1 cellular context compared by ENCODE assay signal in the genomic region with DNA sequence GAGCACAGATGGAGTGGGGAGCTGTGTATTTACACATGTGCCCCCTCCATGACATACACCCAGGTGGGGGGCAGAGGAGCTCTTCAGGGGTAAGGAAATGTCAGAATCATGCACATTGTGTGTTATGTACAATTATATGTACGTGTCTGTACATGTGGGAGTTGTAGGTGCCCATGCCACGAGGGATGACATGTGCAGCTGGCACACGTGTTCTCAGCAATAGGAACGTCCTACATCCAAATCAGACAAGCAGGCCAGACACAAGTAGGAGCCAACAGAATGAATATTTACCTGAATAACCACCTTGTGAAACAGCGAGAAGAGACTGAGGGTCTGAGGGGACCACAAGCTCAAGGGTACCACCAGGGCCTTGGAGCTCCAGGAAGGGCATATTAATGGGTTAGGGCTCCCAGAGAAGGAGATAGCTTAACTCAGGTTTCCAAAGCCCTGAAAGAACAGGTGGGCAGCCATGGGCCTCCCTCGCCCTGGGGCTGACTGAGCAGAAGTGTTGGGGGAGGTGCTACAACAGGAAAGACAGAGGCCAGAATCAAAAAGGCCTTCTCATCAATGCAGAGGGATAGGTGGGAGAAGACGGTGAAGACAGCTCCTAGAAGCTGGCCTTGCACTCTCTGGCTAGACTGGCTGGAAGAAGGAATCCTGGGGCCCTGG.
TF ChIP-seq lines count a peak whose summit lies in the region.

No MANE protein-coding gene starts in this region.

TF ChIP-seq in K562, 482 proteins besides CTCF, POLR2A, EP300 and RAD21:
- TF ChIP-seq YY1 (IDR thresholded peaks at IDR 0.05; ENCODE audit: borderline replicate concordance in 1 of 3, control insufficient read depth in 1 of 3, extremely low read depth in 1 of 3, insufficient read depth in 3 of 3, insufficient read length in 1 of 3, insufficient replicate concordance in 2 of 3, low read depth in 1 of 3, low read length in 2 of 3) (peak in 1 of 3 experiments; percentile 4), NCOA4 (IDR thresholded peaks at IDR 0.05; ENCODE audit: partially characterized antibody) (no peak), TEAD4 (IDR thresholded peaks at IDR 0.05; ENCODE audit: low read length) (no peak), TEAD4 (CRISPR knock-in tag; IDR thresholded peaks at IDR 0.05; ENCODE audit: borderline replicate concordance) (0 out of 2 replicates have a peak, but pooled peaks have one; percentile 15)
